In the genomic region with DNA sequence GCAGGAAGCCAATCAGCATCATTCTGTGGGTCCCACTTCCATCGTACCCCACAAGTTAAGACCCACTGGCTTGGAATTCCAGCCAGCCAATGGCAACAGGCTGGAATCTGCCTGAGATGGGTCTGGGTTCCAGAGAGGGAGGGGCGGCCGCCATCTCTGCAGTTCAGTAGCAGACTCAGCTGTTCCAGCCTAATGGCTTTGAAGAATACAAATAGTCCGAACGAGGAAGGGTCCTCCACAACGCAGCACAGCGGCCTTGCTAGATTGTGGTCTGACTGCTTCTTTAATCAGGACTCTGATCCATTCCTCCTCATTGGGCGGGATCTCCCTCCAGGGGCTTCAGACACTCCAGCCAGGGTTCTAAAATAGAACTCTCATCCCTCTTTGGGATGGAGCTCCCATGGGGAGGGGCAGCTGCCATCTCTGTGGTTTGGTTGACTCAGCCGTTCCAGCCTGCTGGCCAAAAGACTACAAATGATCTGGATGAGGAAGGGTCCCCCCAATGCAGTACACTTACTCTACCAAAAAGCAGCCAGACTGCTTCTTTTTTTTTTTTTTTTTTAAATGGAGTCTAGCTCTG, we compare ENCODE assay signal across 1 cellular context.
TF ChIP-seq lines count a peak whose summit lies in the region.

No MANE protein-coding gene starts in this region.

TF ChIP-seq in GM23338, 12 proteins besides CTCF, POLR2A, EP300 and RAD21 (continued from another document):
- TF ChIP-seq, protein P1, sequence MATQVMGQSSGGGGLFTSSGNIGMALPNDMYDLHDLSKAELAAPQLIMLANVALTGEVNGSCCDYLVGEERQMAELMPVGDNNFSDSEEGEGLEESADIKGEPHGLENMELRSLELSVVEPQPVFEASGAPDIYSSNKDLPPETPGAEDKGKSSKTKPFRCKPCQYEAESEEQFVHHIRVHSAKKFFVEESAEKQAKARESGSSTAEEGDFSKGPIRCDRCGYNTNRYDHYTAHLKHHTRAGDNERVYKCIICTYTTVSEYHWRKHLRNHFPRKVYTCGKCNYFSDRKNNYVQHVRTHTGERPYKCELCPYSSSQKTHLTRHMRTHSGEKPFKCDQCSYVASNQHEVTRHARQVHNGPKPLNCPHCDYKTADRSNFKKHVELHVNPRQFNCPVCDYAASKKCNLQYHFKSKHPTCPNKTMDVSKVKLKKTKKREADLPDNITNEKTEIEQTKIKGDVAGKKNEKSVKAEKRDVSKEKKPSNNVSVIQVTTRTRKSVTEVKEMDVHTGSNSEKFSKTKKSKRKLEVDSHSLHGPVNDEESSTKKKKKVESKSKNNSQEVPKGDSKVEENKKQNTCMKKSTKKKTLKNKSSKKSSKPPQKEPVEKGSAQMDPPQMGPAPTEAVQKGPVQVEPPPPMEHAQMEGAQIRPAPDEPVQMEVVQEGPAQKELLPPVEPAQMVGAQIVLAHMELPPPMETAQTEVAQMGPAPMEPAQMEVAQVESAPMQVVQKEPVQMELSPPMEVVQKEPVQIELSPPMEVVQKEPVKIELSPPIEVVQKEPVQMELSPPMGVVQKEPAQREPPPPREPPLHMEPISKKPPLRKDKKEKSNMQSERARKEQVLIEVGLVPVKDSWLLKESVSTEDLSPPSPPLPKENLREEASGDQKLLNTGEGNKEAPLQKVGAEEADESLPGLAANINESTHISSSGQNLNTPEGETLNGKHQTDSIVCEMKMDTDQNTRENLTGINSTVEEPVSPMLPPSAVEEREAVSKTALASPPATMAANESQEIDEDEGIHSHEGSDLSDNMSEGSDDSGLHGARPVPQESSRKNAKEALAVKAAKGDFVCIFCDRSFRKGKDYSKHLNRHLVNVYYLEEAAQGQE (IDR thresholded peaks at IDR 0.05; ENCODE audit: unreplicated experiment) = no peak
- TF ChIP-seq JUNB (IDR thresholded peaks at IDR 0.05; ENCODE audit: unreplicated experiment) (no peak), EZH2 (IDR thresholded peaks at IDR 0.05; ENCODE audit: low read depth, unreplicated experiment) (no peak), CREB1 (CRISPR knock-in tag; IDR thresholded peaks at IDR 0.05; ENCODE audit: low read depth) (no peak), STAT1 (IDR thresholded peaks at IDR 0.05; ENCODE audit: unreplicated experiment) (no peak), POLR2AphosphoS5 (IDR thresholded peaks at IDR 0.05; ENCODE audit: low read depth) (no peak), EZH2phosphoT487 (IDR thresholded peaks at IDR 0.05; ENCODE audit: unreplicated experiment) (no peak), ZNF331 (CRISPR knock-in tag; IDR thresholded peaks at IDR 0.05; ENCODE audit: low read depth) (no peak), ZNF114 (CRISPR knock-in tag; IDR thresholded peaks at IDR 0.05) (no peak)
- TF ChIP-seq, protein P2, sequence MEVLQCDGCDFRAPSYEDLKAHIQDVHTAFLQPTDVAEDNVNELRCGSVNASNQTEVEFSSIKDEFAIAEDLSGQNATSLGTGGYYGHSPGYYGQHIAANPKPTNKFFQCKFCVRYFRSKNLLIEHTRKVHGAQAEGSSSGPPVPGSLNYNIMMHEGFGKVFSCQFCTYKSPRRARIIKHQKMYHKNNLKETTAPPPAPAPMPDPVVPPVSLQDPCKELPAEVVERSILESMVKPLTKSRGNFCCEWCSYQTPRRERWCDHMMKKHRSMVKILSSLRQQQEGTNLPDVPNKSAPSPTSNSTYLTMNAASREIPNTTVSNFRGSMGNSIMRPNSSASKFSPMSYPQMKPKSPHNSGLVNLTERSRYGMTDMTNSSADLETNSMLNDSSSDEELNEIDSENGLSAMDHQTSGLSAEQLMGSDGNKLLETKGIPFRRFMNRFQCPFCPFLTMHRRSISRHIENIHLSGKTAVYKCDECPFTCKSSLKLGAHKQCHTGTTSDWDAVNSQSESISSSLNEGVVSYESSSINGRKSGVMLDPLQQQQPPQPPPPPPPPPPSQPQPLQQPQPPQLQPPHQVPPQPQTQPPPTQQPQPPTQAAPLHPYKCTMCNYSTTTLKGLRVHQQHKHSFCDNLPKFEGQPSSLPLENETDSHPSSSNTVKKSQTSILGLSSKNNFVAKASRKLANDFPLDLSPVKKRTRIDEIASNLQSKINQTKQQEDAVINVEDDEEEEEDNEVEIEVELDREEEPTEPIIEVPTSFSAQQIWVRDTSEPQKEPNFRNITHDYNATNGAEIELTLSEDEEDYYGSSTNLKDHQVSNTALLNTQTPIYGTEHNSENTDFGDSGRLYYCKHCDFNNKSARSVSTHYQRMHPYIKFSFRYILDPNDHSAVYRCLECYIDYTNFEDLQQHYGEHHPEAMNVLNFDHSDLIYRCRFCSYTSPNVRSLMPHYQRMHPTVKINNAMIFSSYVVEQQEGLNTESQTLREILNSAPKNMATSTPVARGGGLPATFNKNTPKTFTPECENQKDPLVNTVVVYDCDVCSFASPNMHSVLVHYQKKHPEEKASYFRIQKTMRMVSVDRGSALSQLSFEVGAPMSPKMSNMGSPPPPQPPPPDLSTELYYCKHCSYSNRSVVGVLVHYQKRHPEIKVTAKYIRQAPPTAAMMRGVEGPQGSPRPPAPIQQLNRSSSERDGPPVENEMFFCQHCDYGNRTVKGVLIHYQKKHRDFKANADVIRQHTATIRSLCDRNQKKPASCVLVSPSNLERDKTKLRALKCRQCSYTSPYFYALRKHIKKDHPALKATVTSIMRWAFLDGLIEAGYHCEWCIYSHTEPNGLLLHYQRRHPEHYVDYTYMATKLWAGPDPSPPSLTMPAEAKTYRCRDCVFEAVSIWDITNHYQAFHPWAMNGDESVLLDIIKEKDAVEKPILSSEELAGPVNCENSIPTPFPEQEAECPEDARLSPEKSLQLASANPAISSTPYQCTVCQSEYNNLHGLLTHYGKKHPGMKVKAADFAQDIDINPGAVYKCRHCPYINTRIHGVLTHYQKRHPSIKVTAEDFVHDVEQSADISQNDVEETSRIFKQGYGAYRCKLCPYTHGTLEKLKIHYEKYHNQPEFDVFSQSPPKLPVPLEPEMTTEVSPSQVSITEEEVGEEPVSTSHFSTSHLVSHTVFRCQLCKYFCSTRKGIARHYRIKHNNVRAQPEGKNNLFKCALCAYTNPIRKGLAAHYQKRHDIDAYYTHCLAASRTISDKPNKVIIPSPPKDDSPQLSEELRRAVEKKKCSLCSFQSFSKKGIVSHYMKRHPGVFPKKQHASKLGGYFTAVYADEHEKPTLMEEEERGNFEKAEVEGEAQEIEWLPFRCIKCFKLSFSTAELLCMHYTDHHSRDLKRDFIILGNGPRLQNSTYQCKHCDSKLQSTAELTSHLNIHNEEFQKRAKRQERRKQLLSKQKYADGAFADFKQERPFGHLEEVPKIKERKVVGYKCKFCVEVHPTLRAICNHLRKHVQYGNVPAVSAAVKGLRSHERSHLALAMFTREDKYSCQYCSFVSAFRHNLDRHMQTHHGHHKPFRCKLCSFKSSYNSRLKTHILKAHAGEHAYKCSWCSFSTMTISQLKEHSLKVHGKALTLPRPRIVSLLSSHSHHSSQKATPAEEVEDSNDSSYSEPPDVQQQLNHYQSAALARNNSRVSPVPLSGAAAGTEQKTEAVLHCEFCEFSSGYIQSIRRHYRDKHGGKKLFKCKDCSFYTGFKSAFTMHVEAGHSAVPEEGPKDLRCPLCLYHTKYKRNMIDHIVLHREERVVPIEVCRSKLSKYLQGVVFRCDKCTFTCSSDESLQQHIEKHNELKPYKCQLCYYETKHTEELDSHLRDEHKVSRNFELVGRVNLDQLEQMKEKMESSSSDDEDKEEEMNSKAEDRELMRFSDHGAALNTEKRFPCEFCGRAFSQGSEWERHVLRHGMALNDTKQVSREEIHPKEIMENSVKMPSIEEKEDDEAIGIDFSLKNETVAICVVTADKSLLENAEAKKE (CRISPR knock-in tag; IDR thresholded peaks at IDR 0.05) = no peak
- TF ChIP-seq, protein P3, sequence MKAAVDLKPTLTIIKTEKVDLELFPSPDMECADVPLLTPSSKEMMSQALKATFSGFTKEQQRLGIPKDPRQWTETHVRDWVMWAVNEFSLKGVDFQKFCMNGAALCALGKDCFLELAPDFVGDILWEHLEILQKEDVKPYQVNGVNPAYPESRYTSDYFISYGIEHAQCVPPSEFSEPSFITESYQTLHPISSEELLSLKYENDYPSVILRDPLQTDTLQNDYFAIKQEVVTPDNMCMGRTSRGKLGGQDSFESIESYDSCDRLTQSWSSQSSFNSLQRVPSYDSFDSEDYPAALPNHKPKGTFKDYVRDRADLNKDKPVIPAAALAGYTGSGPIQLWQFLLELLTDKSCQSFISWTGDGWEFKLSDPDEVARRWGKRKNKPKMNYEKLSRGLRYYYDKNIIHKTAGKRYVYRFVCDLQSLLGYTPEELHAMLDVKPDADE (IDR thresholded peaks at IDR 0.05) = no peak
